ENCODE assay signal across 8 cellular contexts in the genomic region with DNA sequence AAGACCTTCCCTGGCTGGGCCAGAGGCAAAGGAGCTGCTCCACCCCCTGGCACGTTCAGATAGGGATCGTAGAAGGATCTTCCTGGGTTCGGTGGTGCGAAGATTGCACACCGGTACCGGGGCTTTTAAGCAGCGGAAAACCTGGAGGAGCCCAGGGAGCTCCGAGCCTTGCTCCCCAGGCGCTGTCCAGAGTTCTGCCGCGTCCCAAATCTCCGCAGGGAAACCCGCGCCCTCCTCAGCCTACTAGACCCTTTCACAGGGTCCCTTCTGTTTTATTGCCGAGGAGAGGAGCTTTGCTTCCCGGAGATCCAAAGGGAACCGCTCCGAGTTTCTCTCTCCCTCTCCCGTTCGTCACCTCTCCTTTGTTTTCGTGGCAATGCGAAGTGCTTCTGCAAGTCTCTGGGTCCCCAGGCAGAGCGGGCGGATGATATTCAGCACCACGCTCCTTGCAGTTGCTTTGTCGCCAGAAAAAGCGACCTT. TPM values are rescaled to one million over a fixed set of nuclear protein-coding genes. Genes with fewer than 3 reads are reported as not detected.
DNase-seq lines count a peak whose midpoint lies in the region; ATAC-seq and TF ChIP-seq lines count a peak whose summit lies in the region.

No MANE protein-coding gene starts in this region.

- H3K4me3 Mint-ChIP-seq in CD8-positive, alpha-beta T cell = peak overlapping the region; percentile 37
- peak overlapping the region; percentile 85 for H3K4me3 Mint-ChIP-seq in nephron progenitor cell

- no peaks in the 10 kb centered on the region for H3K9me3 Mint-ChIP-seq in CD8-positive, alpha-beta T cell
- H3K9me3 Mint-ChIP-seq in nephron progenitor cell = no peaks in the 10 kb centered on the region

- peaks cover 37% of the 10 kb centered on the region for H3K27me3 Mint-ChIP-seq in CD8-positive, alpha-beta T cell (ENCODE audit: low read depth)
- H3K27me3 Mint-ChIP-seq in nephron progenitor cell (ENCODE audit: low read depth, poor library complexity) = peaks cover 22% of the 10 kb centered on the region

- H3K36me3 Mint-ChIP-seq in CD8-positive, alpha-beta T cell = no peaks in the 10 kb centered on the region
- H3K36me3 Mint-ChIP-seq in nephron progenitor cell (ENCODE audit: low read depth) = no peaks in the 10 kb centered on the region

- TF ChIP-seq CTCF in CD8-positive, alpha-beta T cell (IDR thresholded peaks at IDR 0.05) = no peak
- TF ChIP-seq CTCF in nephron progenitor cell (IDR thresholded peaks at IDR 0.05) = no peak

- H3K36me3 ChIP-seq in CD8-positive, alpha-beta T cell (ENCODE audit: insufficient read depth, low read length) = no peaks in the 10 kb centered on the region
- H3K36me3 ChIP-seq in endocrine pancreas (ENCODE audit: control insufficient read depth, insufficient read depth, low read length) = no peaks in the 10 kb centered on the region

- CTCF ChIA-PET in CD8-positive, alpha-beta T cell (lab: Charles Lee) = no interaction called here

- H3K27ac ChIP-seq in CD8-positive, alpha-beta T cell (ENCODE audit: low read depth, low read length) = no peak overlapping the region

- POLR2A ChIA-PET in CD8-positive, alpha-beta T cell (lab: Charles Lee) = no interaction called here

- H3K9ac ChIP-seq in endocrine pancreas (ENCODE audit: control insufficient read depth, insufficient read depth, low read length) = peak overlapping the region; percentile 92

- no peak for ATAC-seq in CD8-positive, alpha-beta T cell
- no peak for ATAC-seq in HG02610 (IDR thresholded peaks at IDR 0.05; ENCODE audit: unreplicated experiment)
- no peak for ATAC-seq in HG03521 (IDR thresholded peaks at IDR 0.05; ENCODE audit: unreplicated experiment)

- intact Hi-C loops in CD8-positive, alpha-beta T cell (cut with DNase I, micrococcal nuclease) = no loop called here

- H3K4me1 Mint-ChIP-seq in CD8-positive, alpha-beta T cell (ENCODE audit: low read depth) = peaks cover 8% of the 10 kb centered on the region
- peaks cover 16% of the 10 kb centered on the region for H3K4me1 Mint-ChIP-seq in nephron progenitor cell

- DNase-seq in CD8-positive, alpha-beta T cell = no peak
- DNase-seq in NCI-H1105 treated with DMSO at 0.1 percent for 48 hours (lab: John Stamatoyannopoulos, UW) (peak; percentile 46), nephron progenitor cell (peak; percentile 79), NK-92 (lab: John Stamatoyannopoulos, UW; ENCODE audit: unreplicated experiment) (no peak)
- no peak for DNase-seq in activated CD4-positive, alpha-beta T cell treated with anti-CD3 and anti-CD28 coated beads, Interleukin-2, amount 50 U/mL, for 48 hours

- H3K9me3 ChIP-seq in CD8-positive, alpha-beta T cell (ENCODE audit: low read length) = no peaks in the 10 kb centered on the region
- no peaks in the 10 kb centered on the region for H3K9me3 ChIP-seq in endocrine pancreas (ENCODE audit: control insufficient read depth, low read length)

- no peak overlapping the region for H3K4me3 ChIP-seq in CD8-positive, alpha-beta T cell (ENCODE audit: low read depth, low read length)
- peak overlapping the region; percentile 97 for H3K4me3 ChIP-seq in endocrine pancreas (ENCODE audit: control insufficient read depth, insufficient read depth, low read length)

- peaks cover 17% of the 10 kb centered on the region for H3K27me3 ChIP-seq in CD8-positive, alpha-beta T cell (ENCODE audit: insufficient read depth, low read length)
- no peaks in the 10 kb centered on the region for H3K27me3 ChIP-seq in endocrine pancreas (ENCODE audit: control insufficient read depth, insufficient read depth, low read length)

- H3K27ac Mint-ChIP-seq in CD8-positive, alpha-beta T cell = no peak overlapping the region
- H3K27ac Mint-ChIP-seq in nephron progenitor cell = no peak overlapping the region

- H3K4me1 ChIP-seq in CD8-positive, alpha-beta T cell (ENCODE audit: insufficient read depth, low read length) = no peaks in the 10 kb centered on the region
- peaks cover 10% of the 10 kb centered on the region for H3K4me1 ChIP-seq in endocrine pancreas (ENCODE audit: control insufficient read depth, insufficient read depth, low read length)

RNA-seq across cellular contexts. Expression of a gene that starts 0.5 kb away (rescaled TPM):
- not detected for total RNA-seq in CD8-positive, alpha-beta T cell

Comparison
In these comparisons a context has a peak if more than half of its experiments do, and no peak if none do; other contexts are left out.
1. DNase-seq: peak in NCI-H1105 treated with DMSO at 0.1 percent for 48 hours (single experiment) and nephron progenitor cell (single experiment); none in CD8-positive, alpha-beta T cell (0 of 7), NK-92 (single experiment) and activated CD4-positive, alpha-beta T cell treated with anti-CD3 and anti-CD28 coated beads, Interleukin-2, amount 50 U/mL, for 48 hours (0 of 2).